In the genomic region with DNA sequence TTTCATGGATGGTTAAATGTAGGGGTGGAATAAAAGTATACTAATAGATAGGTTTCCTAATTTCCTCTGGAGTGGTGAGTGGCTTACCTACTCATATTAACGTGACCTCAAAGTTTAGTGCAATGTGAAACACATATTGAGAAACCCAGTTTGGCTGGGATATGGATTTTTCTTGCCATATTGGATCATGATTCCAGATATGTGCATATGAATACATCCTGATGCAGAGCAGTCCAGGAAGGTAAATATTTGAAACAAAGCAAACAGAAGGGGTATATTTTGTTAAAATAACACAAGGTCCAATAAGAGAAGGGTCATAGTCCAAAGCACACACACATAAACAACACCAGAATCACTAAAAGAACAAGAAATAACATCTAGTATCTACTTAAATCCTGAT, we compare ENCODE assay signal across 16 cellular contexts.
A peak's percentile ranks its signal among the peaks of the same experiment; 100 is the strongest.
DNase-seq lines count a peak whose midpoint lies in the region; ATAC-seq and TF ChIP-seq lines count a peak whose summit lies in the region.
"Had no signal": no experiment of that assay in that cellular context is flagged by ENCODE, and none has a peak within 500 bp of the region (broad histone marks: within the 10 kb centered on the region; RNA-seq: fewer than 3 reads in every experiment).

No MANE protein-coding gene starts in this region.

- no peak overlapping the region for H3K4me2 ChIP-seq in mesendoderm (ENCODE audit: low read length)
- H3K4me2 ChIP-seq: BLaER1, GM23338 had no signal

- H3K27ac ChIP-seq in 22Rv1 (peak overlapping the region; percentile 89), right lobe of liver (peak overlapping the region in 2 of 3 donors; percentile 27 to 63), mesendoderm (ENCODE audit: low read depth, low read length) (no peak overlapping the region)
- H3K27ac ChIP-seq: BLaER1 had no signal

- no peak overlapping the region for H2BK5ac ChIP-seq in mesendoderm (ENCODE audit: low read length)

- H3K4me1 ChIP-seq in right lobe of liver (peaks cover 0 to 12% (median 0%) of the 10 kb centered on the region in 4 donors), mesendoderm (ENCODE audit: control insufficient read depth, low read depth, low read length) (peaks cover 2% of the 10 kb centered on the region)
- H3K4me1 ChIP-seq: BLaER1 had no signal

- H3K4me3 ChIP-seq in LNCaP clone FGC (ENCODE audit: low read depth, low read length) (no peak overlapping the region), epithelial cell of esophagus (ENCODE audit: low read length) (no peak overlapping the region), right lobe of liver (no peak overlapping the region), mesendoderm (ENCODE audit: low read length) (no peak overlapping the region)
- H3K4me3 ChIP-seq: BLaER1, GM23338 had no signal

- H3K23ac ChIP-seq in mesendoderm (ENCODE audit: low read length) = no peak overlapping the region

- H4K8ac ChIP-seq in mesendoderm (ENCODE audit: low read depth, low read length) = no peak overlapping the region

- H3K56ac ChIP-seq in mesendoderm (ENCODE audit: low read length) = no peak overlapping the region

- H2BK120ac ChIP-seq in mesendoderm (ENCODE audit: low read depth, low read length) = no peak overlapping the region

- H3K4ac ChIP-seq in mesendoderm (ENCODE audit: low read depth, low read length) = no peak overlapping the region

- H2BK15ac ChIP-seq in mesendoderm (replicated peaks; ENCODE audit: low read depth) = no peak overlapping the region

- TF ChIP-seq POLR2A in right lobe of liver (IDR thresholded peaks at IDR 0.05) = no peak

- H3K27me3 ChIP-seq in right lobe of liver = no peaks in the 10 kb centered on the region
- no peaks in the 10 kb centered on the region for H3K27me3 ChIP-seq in mesendoderm (ENCODE audit: insufficient read depth, low read length, poor library complexity)
- H3K27me3 ChIP-seq: BLaER1 had no signal

- WGBS in right lobe of liver (ENCODE audit: insufficient coverage, low coverage, low lambda C conversion rate, missing lambda C conversion rate) = 31% methylated on average over 1 of the region's 1 CpG
- no CpG with 5 or more reads among the region's 1 CpG for WGBS in mesendoderm (ENCODE audit: extremely low coverage, insufficient coverage, low lambda C conversion rate)

- no peak overlapping the region for H2AK5ac ChIP-seq in mesendoderm (ENCODE audit: low read length)

- H3K9me3 ChIP-seq in right lobe of liver = no peaks in the 10 kb centered on the region
- H3K9me3 ChIP-seq: BLaER1 had no signal

- intact Hi-C loops in right lobe of liver (cut with DNase I) = no loop called here

- no peaks in the 10 kb centered on the region for H3K36me3 ChIP-seq in right lobe of liver
- H3K36me3 ChIP-seq in mesendoderm (ENCODE audit: control insufficient read depth, insufficient read depth, low read length) = no peaks in the 10 kb centered on the region
- H3K36me3 ChIP-seq: BLaER1 had no signal

- H3K79me2 ChIP-seq in mesendoderm (ENCODE audit: control insufficient read depth, insufficient read depth, low read length) = no peaks in the 10 kb centered on the region

- no peak overlapping the region for H4K5ac ChIP-seq in mesendoderm (ENCODE audit: low read length)

- DNase-seq in LNCaP clone FGC (ENCODE audit: low read depth) (peak; percentile 95), epithelial cell of esophagus (ENCODE audit: low read depth) (peak; percentile 12), right lobe of liver (no peak), mesendoderm (no peak), NCI-H1694 treated with DMSO at 0.1 percent for 48 hours (lab: John Stamatoyannopoulos, UW) (no peak)
- DNase-seq: 8988T; AML-193; Calu3; CD4-positive, CD25-positive, alpha-beta regulatory T cell; DND-41; GDM1; H7 had no signal

- H3K9ac ChIP-seq in mesendoderm (ENCODE audit: low read length) = no peak overlapping the region
- H3K9ac ChIP-seq: BLaER1 had no signal

- no peak for TF ChIP-seq CTCF in 22Rv1 (IDR thresholded peaks at IDR 0.05)
- TF ChIP-seq CTCF in LNCaP clone FGC (IDR thresholded peaks at IDR 0.05; ENCODE audit: control insufficient read depth, extremely low read depth, insufficient read depth) = no peak
- no peak for TF ChIP-seq CTCF in epithelial cell of esophagus (IDR thresholded peaks at IDR 0.05; ENCODE audit: insufficient read depth, low read depth, low read length, missing control alignments)
- TF ChIP-seq CTCF in right lobe of liver (IDR thresholded peaks at IDR 0.05) = no peak

- no peaks in the 10 kb centered on the region for H3K79me1 ChIP-seq in mesendoderm (ENCODE audit: low read length)

- ATAC-seq in right lobe of liver (peak; percentile 94 to 98 (median 96)), HG02763 (IDR thresholded peaks at IDR 0.05; ENCODE audit: unreplicated experiment) (no peak)
- ATAC-seq: GM23338 had no signal

- no peak overlapping the region for H3K18ac ChIP-seq in mesendoderm (ENCODE audit: low read length)

Comparison
In these comparisons a context has a peak if more than half of its experiments do, and no peak if none do; other contexts are left out.
1. DNase-seq: peak in LNCaP clone FGC (single experiment) and epithelial cell of esophagus (single experiment); none in right lobe of liver (0 of 3), mesendoderm (single experiment) and NCI-H1694 treated with DMSO at 0.1 percent for 48 hours (single experiment).